21 cellular contexts compared by ENCODE assay signal in the genomic region with DNA sequence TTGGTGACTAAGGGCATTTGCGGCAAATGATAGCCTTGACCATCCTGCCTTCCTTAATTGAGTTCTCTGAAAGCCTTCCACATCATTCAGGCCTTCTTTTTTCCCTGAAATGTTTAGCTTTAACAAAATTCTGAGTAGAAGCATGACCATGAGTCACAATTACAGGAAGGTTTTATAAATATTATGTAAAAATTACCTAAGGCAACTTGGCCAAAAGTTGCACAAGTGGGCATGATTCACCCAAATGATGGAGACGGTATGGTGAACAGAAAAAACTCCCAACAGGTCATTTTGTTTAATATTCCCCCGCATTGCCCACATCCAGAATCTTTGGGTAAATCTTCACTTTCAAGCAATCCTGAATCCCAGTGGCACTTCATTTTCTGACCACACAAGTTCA. TPM values are rescaled to one million over a fixed set of nuclear protein-coding genes. Genes with fewer than 3 reads are reported as not detected.
DNase-seq lines count a peak whose midpoint lies in the region; TF ChIP-seq lines count a peak whose summit lies in the region.
"Had no signal": no experiment of that assay in that cellular context is flagged by ENCODE, and none has a peak within 500 bp of the region (broad histone marks: within the 10 kb centered on the region; RNA-seq: fewer than 3 reads in every experiment).

No MANE protein-coding gene starts in this region.

- peak overlapping the region; percentile 79 for H3K27ac Mint-ChIP-seq in MCF 10A (ENCODE audit: low read depth, unreplicated experiment)
- H3K27ac Mint-ChIP-seq: B cell; CD4-positive, CD25-positive, alpha-beta regulatory T cell; GM23338; T-cell had no signal

- H3K27me3 Mint-ChIP-seq in MCF 10A (ENCODE audit: insufficient read depth, unreplicated experiment): no peaks in the 10 kb centered on the region
- H3K27me3 Mint-ChIP-seq: B cell; CD4-positive, CD25-positive, alpha-beta regulatory T cell had no signal

- H3K4me1 ChIP-seq in breast epithelium: no peaks in the 10 kb centered on the region
- H3K4me1 ChIP-seq: Caco-2 had no signal

- no peaks in the 10 kb centered on the region for H3K27me3 ChIP-seq in breast epithelium

- TF ChIP-seq CTCF in MCF 10A (IDR thresholded peaks at IDR 0.05; ENCODE audit: unreplicated experiment) (no peak), breast epithelium (IDR thresholded peaks at IDR 0.05) (no peak), RWPE1 (conservative IDR thresholded peaks at IDR 0.05; ENCODE audit: low read depth) (no peak)

- no TSS peak for BruUV-seq in MCF 10A (replicated peaks; lab: Mats Ljungman, UMichigan)

- CTCF ChIA-PET in MCF 10A (lab: Yijun Ruan, JAX): interaction anchor here (1.3 to 2.2 kb wide), 2 partner anchors 64 to 74 kb away, joined by 5 to 11 read pairs; a partner anchor contains a TSS
- CTCF ChIA-PET in RWPE1 (lab: Yijun Ruan, JAX): interaction anchor here (0.8 kb wide), 1 partner anchor 19 kb away, joined by 3 read pairs; no protein-coding TSS in a partner anchor

- peak; percentile 84 for DNase-seq in MCF 10A (ENCODE audit: unreplicated experiment)
- DNase-seq in breast epithelium (ENCODE audit: low spot score in 2 of 2): no peak
- peak; percentile 57 for DNase-seq in RWPE1 (ENCODE audit: low spot score)
- DNase-seq in fibroblast of peridontal ligament (ENCODE audit: extremely low read depth): peak; percentile 10
- no peak for DNase-seq in KG1 (lab: John Stamatoyannopoulos, UW)
- no peak for DNase-seq in DMS79 (lab: John Stamatoyannopoulos, UW)
- DNase-seq in effector CD8-positive, alpha-beta T cell (lab: John Stamatoyannopoulos, UW): no peak
- no peak for DNase-seq in activated CD4-positive, alpha-beta T cell treated with anti-CD3 and anti-CD28 coated beads for 4 hours
- DNase-seq: Caco-2; CD4-positive, CD25-positive, alpha-beta regulatory T cell; KBM-7; NCI-H187; NCI-H774; Right ventricle myocardium superior; T-cell had no signal

- no peak for TF ChIP-seq POLR2A in breast epithelium (IDR thresholded peaks at IDR 0.05)

- no peaks in the 10 kb centered on the region for H3K36me3 Mint-ChIP-seq in MCF 10A (ENCODE audit: insufficient read depth, unreplicated experiment)
- H3K36me3 Mint-ChIP-seq: CD4-positive, CD25-positive, alpha-beta regulatory T cell; T-cell had no signal

- POLR2A ChIA-PET in MCF 10A (lab: Yijun Ruan, JAX): interaction anchor here (1.2 to 2.9 kb wide), 6 partner anchors 17 to 107 kb away, joined by 3 to 23 read pairs (median 5); a partner anchor contains a TSS
- POLR2A ChIA-PET in RWPE1 (lab: Yijun Ruan, JAX; ENCODE audit: low non-redundant PET): no interaction called here

- H3K9me3 Mint-ChIP-seq in MCF 10A (ENCODE audit: unreplicated experiment): peaks cover 4% of the 10 kb centered on the region
- H3K9me3 Mint-ChIP-seq: CD4-positive, CD25-positive, alpha-beta regulatory T cell; T-cell had no signal

- H3K36me3 ChIP-seq in breast epithelium: no peaks in the 10 kb centered on the region

- no peaks in the 10 kb centered on the region for H3K9me3 ChIP-seq in breast epithelium
- H3K9me3 ChIP-seq: Caco-2 had no signal

- no peak overlapping the region for H3K4me3 ChIP-seq in breast epithelium
- H3K4me3 ChIP-seq: GM23338, SK-N-MC had no signal

- peaks cover 24% of the 10 kb centered on the region for H3K4me1 Mint-ChIP-seq in MCF 10A (ENCODE audit: insufficient read depth, unreplicated experiment)
- H3K4me1 Mint-ChIP-seq: B cell; CD4-positive, CD25-positive, alpha-beta regulatory T cell; GM23338; T-cell had no signal

- no peak overlapping the region for H3K27ac ChIP-seq in breast epithelium
- no peak overlapping the region; the same call in 1 of the 2 replicates for H3K27ac ChIP-seq in RWPE1
- H3K27ac ChIP-seq: 22Rv1, HL-60, SK-N-MC had no signal

- H3K4me3 Mint-ChIP-seq in MCF 10A (ENCODE audit: unreplicated experiment): no peak overlapping the region
- H3K4me3 Mint-ChIP-seq: B cell; CD4-positive, CD25-positive, alpha-beta regulatory T cell; GM23338; T-cell had no signal

- intact Hi-C loops in MCF 10A (cut with micrococcal nuclease): loop anchor here (2.0 kb wide), 1 partner anchor 63 kb away; no protein-coding TSS in a partner anchor
- intact Hi-C loops in breast epithelium (cut with DNase I; ENCODE audit: low total_unique reads): no loop called here

RNA-seq across cellular contexts. Expression of a gene that starts 37.0 kb away (rescaled TPM):
- total RNA-seq in MCF 10A (2022) (not detected in 2 replicates), breast epithelium (not detected)
- total RNA-seq: B cell; Caco-2; CD4-positive, CD25-positive, alpha-beta regulatory T cell; GM23338; NCI-H460; Right ventricle myocardium superior; T-cell had no signal

Comparison
In these comparisons a context has a peak if more than half of its experiments do, and no peak if none do; other contexts are left out.
1. DNase-seq: peak in MCF 10A (single experiment), RWPE1 (single experiment) and fibroblast of peridontal ligament (single experiment); none in breast epithelium (0 of 2), KG1 (single experiment), DMS79 (single experiment), effector CD8-positive, alpha-beta T cell (single experiment) and activated CD4-positive, alpha-beta T cell treated with anti-CD3 and anti-CD28 coated beads for 4 hours (0 of 2).